ENCODE assay signal across 10 cellular contexts in the genomic region with DNA sequence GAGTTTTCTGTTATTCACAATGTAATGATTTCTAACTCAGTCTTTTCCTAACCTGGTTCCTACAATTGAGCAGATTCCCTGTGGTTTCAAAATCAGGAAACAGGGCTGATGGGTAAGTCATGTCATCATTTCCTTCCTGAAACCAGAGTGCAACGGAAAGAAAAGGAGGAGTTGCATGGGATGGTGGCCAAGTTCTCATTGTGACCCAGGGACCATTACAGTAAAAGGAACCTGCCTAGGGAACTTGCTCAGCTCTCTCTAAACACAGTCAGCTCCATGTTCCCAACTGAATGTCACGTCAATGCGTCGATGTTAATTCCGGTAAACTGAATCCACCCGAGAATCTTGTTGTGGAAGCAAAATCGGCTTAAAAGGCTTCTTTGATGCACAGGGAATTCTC. TPM values are rescaled to one million over a fixed set of nuclear protein-coding genes. Genes with fewer than 3 reads are reported as not detected.
A peak's percentile ranks its signal among the peaks of the same experiment; 100 is the strongest.
DNase-seq lines count a peak whose midpoint lies in the region; ATAC-seq and TF ChIP-seq lines count a peak whose summit lies in the region.
"Had no signal": no experiment of that assay in that cellular context is flagged by ENCODE, and none has a peak within 500 bp of the region (broad histone marks: within the 10 kb centered on the region; RNA-seq: fewer than 3 reads in every experiment).

No MANE protein-coding gene starts in this region.

- H3K4me1 Mint-ChIP-seq in endodermal cell, result peaks cover 3% of the 10 kb centered on the region
- H3K4me1 Mint-ChIP-seq in nephron, result peaks cover 37% of the 10 kb centered on the region
- no peaks in the 10 kb centered on the region for H3K4me1 Mint-ChIP-seq in activated T-helper 17 cell treated with anti-CD3 and anti-CD28 coated beads, Interleukin-2, amount 50 U/mL, for 72 hours

- H3K27me3 Mint-ChIP-seq in endodermal cell (ENCODE audit: insufficient read depth) (peaks cover 30% of the 10 kb centered on the region), nephron (ENCODE audit: low read depth) (peaks cover 22% of the 10 kb centered on the region)
- peaks cover 12% of the 10 kb centered on the region for H3K27me3 Mint-ChIP-seq in activated T-helper 17 cell treated with anti-CD3 and anti-CD28 coated beads, Interleukin-2, amount 50 U/mL, for 72 hours

- TF ChIP-seq CTCF in endodermal cell (conservative IDR thresholded peaks at IDR 0.05) (no peak), nephron (IDR thresholded peaks at IDR 0.05; ENCODE audit: unreplicated experiment in 3 of 3) (no peak)

- H3K36me3 ChIP-seq in endodermal cell (ENCODE audit: control insufficient read depth, insufficient read depth, low read length), result no peaks in the 10 kb centered on the region

- no peaks in the 10 kb centered on the region for H3K9me3 ChIP-seq in endodermal cell (ENCODE audit: control insufficient read depth, low read length)

- peak; percentile 36 to 38 for DNase-seq in AML-193 (lab: John Stamatoyannopoulos, UW)
- peak; percentile 31 for DNase-seq in NCI-H2029 (lab: John Stamatoyannopoulos, UW)
- DNase-seq in endodermal cell, result peak; percentile 19
- no peak for DNase-seq in cerebellar nuclear complex (lab: John Stamatoyannopoulos, UW)
- no peak for DNase-seq in stimulated activated naive CD4-positive, alpha-beta T cell treated with Interleukin-2 at 50 U/mL for 16 hours (lab: John Stamatoyannopoulos, UW)
- DNase-seq: activated T-cell treated with anti-CD3 and anti-CD28 coated beads, Interleukin-2, amount 50 U/mL, for 1 hour had no signal

- no peak overlapping the region for H3K4me3 ChIP-seq in endodermal cell (ENCODE audit: low read length)

- H3K4me1 ChIP-seq in endodermal cell (ENCODE audit: control insufficient read depth, insufficient read depth, low read length), result no peaks in the 10 kb centered on the region

- no peaks in the 10 kb centered on the region for H3K27me3 ChIP-seq in endodermal cell (ENCODE audit: control insufficient read depth, insufficient read depth, low read length, poor library complexity, severe bottlenecking)

- H3K27ac Mint-ChIP-seq in endodermal cell, result no peak overlapping the region
- peak overlapping the region in 2 of 3 experiments; percentile 27 for H3K27ac Mint-ChIP-seq in nephron
- no peak overlapping the region for H3K27ac Mint-ChIP-seq in activated T-helper 17 cell treated with anti-CD3 and anti-CD28 coated beads, Interleukin-2, amount 50 U/mL, for 72 hours

- H3K9me3 Mint-ChIP-seq in endodermal cell (no peaks in the 10 kb centered on the region), nephron (no peaks in the 10 kb centered on the region)
- no peaks in the 10 kb centered on the region for H3K9me3 Mint-ChIP-seq in activated T-helper 17 cell treated with anti-CD3 and anti-CD28 coated beads, Interleukin-2, amount 50 U/mL, for 72 hours

- ATAC-seq in GM19452 (IDR thresholded peaks at IDR 0.05; ENCODE audit: unreplicated experiment), result no peak
- ATAC-seq in activated T-helper 17 cell treated with anti-CD3 and anti-CD28 coated beads, Interleukin-2, amount 50 U/mL, for 72 hours (replicated peaks), result no peak

- H3K27ac ChIP-seq in endodermal cell (ENCODE audit: low read depth, low read length), result no peak overlapping the region

- no peaks in the 10 kb centered on the region for H3K36me3 Mint-ChIP-seq in endodermal cell (ENCODE audit: low read depth)
- no peaks in the 10 kb centered on the region for H3K36me3 Mint-ChIP-seq in nephron (ENCODE audit: low read depth)
- no peaks in the 10 kb centered on the region for H3K36me3 Mint-ChIP-seq in activated T-helper 17 cell treated with anti-CD3 and anti-CD28 coated beads, Interleukin-2, amount 50 U/mL, for 72 hours (ENCODE audit: low read depth)

- WGBS in endodermal cell (ENCODE audit: insufficient coverage in 1 of 2, insufficient read length in 1 of 2), 2 experiments, result 95 to 100% methylated on average over 6 to 7 of the region's 7 CpGs

- no peak overlapping the region for H3K9ac ChIP-seq in endodermal cell (ENCODE audit: extremely low read depth, low read length, poor library complexity, severe bottlenecking)

- H3K4me3 Mint-ChIP-seq in endodermal cell (no peak overlapping the region), nephron (no peak overlapping the region)
- no peak overlapping the region for H3K4me3 Mint-ChIP-seq in activated T-helper 17 cell treated with anti-CD3 and anti-CD28 coated beads, Interleukin-2, amount 50 U/mL, for 72 hours

RNA-seq across cellular contexts. Expression of a gene that starts 51.2 kb away (rescaled TPM):
- total RNA-seq in endodermal cell, result 10 to 100 TPM in 1 of 2 donors, 1 to 10 TPM in 1; 6.5 to 15.9 TPM
- polyA plus RNA-seq in endodermal cell (2013, experiment 1 of 2), result 5.1 TPM
- 3.7 TPM for polyA plus RNA-seq in endodermal cell (2013, experiment 2 of 2)
- not detected for total RNA-seq in activated T-helper 17 cell treated with anti-CD3 and anti-CD28 coated beads, Interleukin-2, amount 50 U/mL, for 72 hours
- total RNA-seq: fibroblast of villous mesenchyme had no signal

Comparison
In these comparisons a context has a peak if more than half of its experiments do, and no peak if none do; other contexts are left out.
1. DNase-seq: peak in AML-193 (2 of 2), NCI-H2029 (single experiment) and endodermal cell (single experiment); none in cerebellar nuclear complex (0 of 2) and stimulated activated naive CD4-positive, alpha-beta T cell treated with Interleukin-2 at 50 U/mL for 16 hours (single experiment).
2. H3K27ac Mint-ChIP-seq: peak in nephron (2 of 3); none in endodermal cell (single experiment) and activated T-helper 17 cell treated with anti-CD3 and anti-CD28 coated beads, Interleukin-2, amount 50 U/mL, for 72 hours (single experiment).
3. RNA of a gene that starts 51.2 kb away (total RNA-seq): 6.5 to 15.9 TPM in endodermal cell; not detected in activated T-helper 17 cell treated with anti-CD3 and anti-CD28 coated beads, Interleukin-2, amount 50 U/mL, for 72 hours; every median in the first group is over 4 times any median in the second.